Comparison of ENCODE assay signal across 1 cellular context in genomic region chr14:77347746-77348145, GRCh38.
TF ChIP-seq lines count a peak whose summit lies in the region.

No MANE protein-coding gene starts in this region.

TF ChIP-seq in GM12878, 131 proteins besides CTCF, POLR2A, EP300 and RAD21:
- TF ChIP-seq NR2F1 (conservative IDR thresholded peaks at IDR 0.05) (no peak), RUNX3 (IDR thresholded peaks at IDR 0.05; ENCODE audit: low read length) (peak; percentile 34; the same call in 1 of the 2 replicates)
